In genomic region chr2:219549619-219550018, GRCh38 we compare ENCODE assay signal across 11 cellular contexts. TPM values are rescaled to one million over a fixed set of nuclear protein-coding genes. Genes with fewer than 3 reads are reported as not detected.
"Had no signal": no experiment of that assay in that cellular context is flagged by ENCODE, and none has a peak within 500 bp of the region (broad histone marks: within the 10 kb centered on the region; RNA-seq: fewer than 3 reads in every experiment).

No MANE protein-coding gene starts in this region.

- DNase-seq: GM23248, GOT3, H7, HFFc6, IMR-90, KG1 had no signal

- H3K4me3 Mint-ChIP-seq: HFFc6 had no signal

- H2AFZ ChIP-seq: GM23248 had no signal

- H3K36me3 ChIP-seq: HAP-1 had no signal

- H3K9me3 Mint-ChIP-seq: HFFc6 had no signal

- H3K4me3 ChIP-seq: GM23248, HAP-1, K562 had no signal

- H3K9me3 ChIP-seq: HAP-1 had no signal

- H3K27ac ChIP-seq: GM23248, HL-60 had no signal

- H3K27ac Mint-ChIP-seq: HFFc6 had no signal

- H3K9ac ChIP-seq: GM23248 had no signal

RNA-seq across cellular contexts. Expression of gene INHA, which starts 22.5 kb away (rescaled TPM):
- total RNA-seq: HT1080, IMR-90 had no signal

RNA-seq across cellular contexts. Expression of gene ASIC4, which starts 35.3 kb away (rescaled TPM):
- total RNA-seq: H4, HT1080, IMR-90 had no signal
- polyA plus RNA-seq: GM23248 had no signal
